17 cellular contexts compared by ENCODE assay signal in genomic region chr9:127856094-127856740, GRCh38. TPM values are rescaled to one million over a fixed set of nuclear protein-coding genes. Genes with fewer than 3 reads are reported as not detected.
DNase-seq lines count a peak whose midpoint lies in the region; ATAC-seq and TF ChIP-seq lines count a peak whose summit lies in the region.
"Had no signal": no experiment of that assay in that cellular context is flagged by ENCODE, and none has a peak within 500 bp of the region (broad histone marks: within the 10 kb centered on the region; RNA-seq: fewer than 3 reads in every experiment).

No MANE protein-coding gene starts in this region.

- peak overlapping the region; percentile 82 to 95 for H3K27ac Mint-ChIP-seq in effector memory CD8-positive, alpha-beta T cell
- peak overlapping the region; percentile 48 to 80 for H3K27ac Mint-ChIP-seq in natural killer cell treated with Interleukin-12 subunit alpha and Interleukin-12 subunit beta and Interleukin-15 and Interleukin-18, amount 100 ng/mL, for 72 hours

- H3K36me3 Mint-ChIP-seq in effector memory CD8-positive, alpha-beta T cell (ENCODE audit: insufficient read depth): peaks cover 3% of the 10 kb centered on the region
- H3K36me3 Mint-ChIP-seq in natural killer cell treated with Interleukin-12 subunit alpha and Interleukin-12 subunit beta and Interleukin-15 and Interleukin-18, amount 100 ng/mL, for 72 hours: no peaks in the 10 kb centered on the region
- H3K36me3 Mint-ChIP-seq: activated naive CD4-positive, alpha-beta T cell treated with anti-CD3 and anti-CD28 coated beads, Interleukin-2, amount 50 U/mL, for 24 hours had no signal

- no peaks in the 10 kb centered on the region for H3K36me3 ChIP-seq in upper lobe of right lung
- H3K36me3 ChIP-seq: SJCRH30 had no signal

- no peaks in the 10 kb centered on the region for H3K27me3 Mint-ChIP-seq in effector memory CD8-positive, alpha-beta T cell
- H3K27me3 Mint-ChIP-seq in natural killer cell treated with Interleukin-12 subunit alpha and Interleukin-12 subunit beta and Interleukin-15 and Interleukin-18, amount 100 ng/mL, for 72 hours: no peaks in the 10 kb centered on the region
- H3K27me3 Mint-ChIP-seq: activated naive CD4-positive, alpha-beta T cell treated with anti-CD3 and anti-CD28 coated beads, Interleukin-2, amount 50 U/mL, for 24 hours had no signal

- intact Hi-C loops in Right ventricle myocardium inferior (cut with DNase I) (loop anchor here (2.0 to 5.0 kb wide), 2 partner anchors 17 to 94 kb away; no protein-coding TSS in a partner anchor), Right ventricle myocardium superior (cut with DNase I) (no loop called here), upper lobe of right lung (cut with DNase I) (no loop called here)

- H3K9me3 ChIP-seq in upper lobe of right lung: no peaks in the 10 kb centered on the region
- H3K9me3 ChIP-seq: SJCRH30 had no signal

- H3K4me3 Mint-ChIP-seq in effector memory CD8-positive, alpha-beta T cell: no peak overlapping the region
- peak overlapping the region; percentile 36 for H3K4me3 Mint-ChIP-seq in natural killer cell treated with Interleukin-12 subunit alpha and Interleukin-12 subunit beta and Interleukin-15 and Interleukin-18, amount 100 ng/mL, for 72 hours
- H3K4me3 Mint-ChIP-seq: activated naive CD4-positive, alpha-beta T cell treated with anti-CD3 and anti-CD28 coated beads, Interleukin-2, amount 50 U/mL, for 24 hours; HFFc6 had no signal

- no peak for TF ChIP-seq CTCF in upper lobe of right lung (IDR thresholded peaks at IDR 0.05)

- peaks cover 64% of the 10 kb centered on the region for H3K4me1 ChIP-seq in upper lobe of right lung
- H3K4me1 ChIP-seq: foreskin keratinocyte had no signal

- peaks cover 17 to 33% of the 10 kb centered on the region in 2 donors for H3K4me1 Mint-ChIP-seq in effector memory CD8-positive, alpha-beta T cell (ENCODE audit: low read depth in 2 of 2)
- peaks cover 29 to 35% of the 10 kb centered on the region in 2 donors for H3K4me1 Mint-ChIP-seq in natural killer cell treated with Interleukin-12 subunit alpha and Interleukin-12 subunit beta and Interleukin-15 and Interleukin-18, amount 100 ng/mL, for 72 hours (ENCODE audit: low read depth in 2 of 2)

- H3K9me3 Mint-ChIP-seq in effector memory CD8-positive, alpha-beta T cell: no peaks in the 10 kb centered on the region
- no peaks in the 10 kb centered on the region for H3K9me3 Mint-ChIP-seq in natural killer cell treated with Interleukin-12 subunit alpha and Interleukin-12 subunit beta and Interleukin-15 and Interleukin-18, amount 100 ng/mL, for 72 hours
- H3K9me3 Mint-ChIP-seq: activated naive CD4-positive, alpha-beta T cell treated with anti-CD3 and anti-CD28 coated beads, Interleukin-2, amount 50 U/mL, for 24 hours; HFFc6 had no signal

- DNase-seq in Right ventricle myocardium inferior (ENCODE audit: missing footprints): peak; percentile 55
- DNase-seq in Right ventricle myocardium superior: no peak
- DNase-seq in effector memory CD8-positive, alpha-beta T cell: no peak
- no peak for DNase-seq in natural killer cell treated with Interleukin-12 subunit alpha and Interleukin-12 subunit beta and Interleukin-15 and Interleukin-18, amount 100 ng/mL, for 72 hours (ENCODE audit: low spot score)
- DNase-seq in upper lobe of right lung: no peak
- no peak for DNase-seq in NCI-H2107 treated with DMSO at 0.1 percent for 48 hours (lab: John Stamatoyannopoulos, UW; ENCODE audit: unreplicated experiment)
- DNase-seq: caudate nucleus, foreskin keratinocyte, HFFc6, NCI-H146, NCI-H446, nucleus accumbens, SJCRH30, small intestine had no signal

- H3K27ac ChIP-seq in upper lobe of right lung: peak overlapping the region; percentile 2
- H3K27ac ChIP-seq: foreskin keratinocyte, SJCRH30 had no signal

- H3K4me3 ChIP-seq in upper lobe of right lung: no peak overlapping the region
- H3K4me3 ChIP-seq: SJCRH30 had no signal

- H3K27me3 ChIP-seq in upper lobe of right lung: no peaks in the 10 kb centered on the region
- H3K27me3 ChIP-seq: foreskin keratinocyte, SJCRH30 had no signal

- no peak for ATAC-seq in Right ventricle myocardium inferior
- ATAC-seq in Right ventricle myocardium superior (ENCODE audit: poor library complexity): no peak
- no peak for ATAC-seq in effector memory CD8-positive, alpha-beta T cell (replicated peaks)
- no peak for ATAC-seq in natural killer cell treated with Interleukin-12 subunit alpha and Interleukin-12 subunit beta and Interleukin-15 and Interleukin-18, amount 100 ng/mL, for 72 hours
- ATAC-seq in upper lobe of right lung: no peak
- no peak for ATAC-seq in HG02588 (IDR thresholded peaks at IDR 0.05; ENCODE audit: unreplicated experiment)
- no peak for ATAC-seq in HG03442 (IDR thresholded peaks at IDR 0.05; ENCODE audit: unreplicated experiment)
- ATAC-seq: foreskin keratinocyte had no signal

RNA-seq across cellular contexts. Expression of gene ENG, which starts 1.8 kb away (rescaled TPM):
- 131 TPM for total RNA-seq in Right ventricle myocardium inferior
- total RNA-seq in Right ventricle myocardium superior: 118 TPM
- total RNA-seq in natural killer cell treated with Interleukin-12 subunit alpha and Interleukin-12 subunit beta and Interleukin-15 and Interleukin-18, amount 100 ng/mL, for 72 hours: 10 to 100 TPM; 12.7 to 34.1 TPM
- 322 TPM for total RNA-seq in upper lobe of right lung

RNA-seq across cellular contexts. Expression of gene AK1, which starts 21.3 kb away (rescaled TPM):
- 880 TPM for total RNA-seq in Right ventricle myocardium inferior
- 932 TPM for total RNA-seq in Right ventricle myocardium superior
- total RNA-seq in natural killer cell treated with Interleukin-12 subunit alpha and Interleukin-12 subunit beta and Interleukin-15 and Interleukin-18, amount 100 ng/mL, for 72 hours: 10 to 100 TPM; 11.5 to 13.0 TPM
- 158 TPM for total RNA-seq in upper lobe of right lung

RNA-seq across cellular contexts. Expression of gene ST6GALNAC6, which starts 43.2 kb away (rescaled TPM):
- total RNA-seq in Right ventricle myocardium inferior (43.3 TPM), Right ventricle myocardium superior (38.2 TPM), upper lobe of right lung (94.7 TPM)
- total RNA-seq in natural killer cell treated with Interleukin-12 subunit alpha and Interleukin-12 subunit beta and Interleukin-15 and Interleukin-18, amount 100 ng/mL, for 72 hours: 10 to 100 TPM; 53.4 to 67.2 TPM

RNA-seq across cellular contexts. Expression of gene FPGS, which starts 53.5 kb away (rescaled TPM):
- 30.2 TPM for total RNA-seq in Right ventricle myocardium inferior
- total RNA-seq in Right ventricle myocardium superior: 31.5 TPM
- total RNA-seq in natural killer cell treated with Interleukin-12 subunit alpha and Interleukin-12 subunit beta and Interleukin-15 and Interleukin-18, amount 100 ng/mL, for 72 hours: 100 to 1,000 TPM in 1 of 2 donors, 10 to 100 TPM in 1; 96.0 to 150 TPM
- total RNA-seq in upper lobe of right lung: 68.9 TPM

Comparison
In these comparisons a context has a peak if more than half of its experiments do, and no peak if none do; other contexts are left out.
1. RNA of gene AK1, which starts 21.3 kb away (total RNA-seq): 932 TPM in Right ventricle myocardium superior (single experiment), 880 TPM in Right ventricle myocardium inferior (single experiment) and 158 TPM in upper lobe of right lung (single experiment); 11.5 to 13.0 TPM in natural killer cell treated with Interleukin-12 subunit alpha and Interleukin-12 subunit beta and Interleukin-15 and Interleukin-18, amount 100 ng/mL, for 72 hours; every median in the first group is over 10 times any median in the second.